11 cellular contexts compared by ENCODE assay signal in the genomic region with DNA sequence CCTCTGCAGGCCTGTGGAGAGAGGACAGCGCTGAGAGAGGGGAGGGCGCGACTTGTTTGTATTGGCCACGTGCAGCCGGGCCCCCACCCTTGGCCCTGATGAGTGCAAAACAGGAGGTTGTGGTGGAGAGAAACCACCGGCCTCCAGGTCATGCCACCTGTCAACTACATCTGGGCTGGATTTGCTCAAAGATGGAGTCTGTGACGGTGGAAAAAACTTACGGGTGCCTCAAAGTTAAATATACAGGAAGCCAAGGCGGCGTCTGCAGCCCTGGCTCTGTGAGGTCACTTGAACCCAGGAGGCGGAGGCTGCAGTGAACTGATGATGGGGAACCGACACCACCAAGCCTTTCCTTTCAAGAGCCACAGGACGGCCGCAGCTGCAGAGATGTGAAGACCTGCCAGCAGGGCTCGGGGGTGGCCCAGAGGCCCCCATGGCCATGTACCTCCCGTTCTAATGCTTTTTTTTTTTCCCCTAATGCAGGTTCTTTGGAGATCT. TPM values are rescaled to one million over a fixed set of nuclear protein-coding genes. Genes with fewer than 3 reads are reported as not detected.
DNase-seq lines count a peak whose midpoint lies in the region; ATAC-seq, FAIRE-seq and TF ChIP-seq lines count a peak whose summit lies in the region.
"Had no signal": no experiment of that assay in that cellular context is flagged by ENCODE, and none has a peak within 500 bp of the region (broad histone marks: within the 10 kb centered on the region; RNA-seq: fewer than 3 reads in every experiment).

No MANE protein-coding gene starts in this region.

- TF ChIP-seq POLR2A in transverse colon (IDR thresholded peaks at IDR 0.05): no peak

- no peaks in the 10 kb centered on the region for H3K27me3 ChIP-seq in transverse colon
- no peaks in the 10 kb centered on the region for H3K27me3 ChIP-seq in dorsolateral prefrontal cortex

- no peak for FAIRE-seq in D721Med (lab: Jason Lieb, UNC)
- FAIRE-seq: astrocyte, urothelium cell line had no signal

- no peak for TF ChIP-seq EP300 in transverse colon (IDR thresholded peaks at IDR 0.05; ENCODE audit: low read depth)

- DNase-seq in activated T-cell treated with anti-CD3 and anti-CD28 coated beads for 1 hour (ENCODE audit: low read depth) (peak; percentile 28), activated T-cell treated with anti-CD3 and anti-CD28 coated beads for 4 hours (no peak), transverse colon (peak; percentile 67), D721Med (ENCODE audit: insufficient read length, low spot score) (no peak), dorsolateral prefrontal cortex (no peak), NCI-H1694 treated with DMSO at 0.1 percent for 48 hours (lab: John Stamatoyannopoulos, UW) (no peak)
- peak; percentile 9 for DNase-seq in activated gamma-delta T cell treated with anti-CD3 and anti-CD28 coated beads, Interleukin-2, amount 50 U/mL, for 16 hours (ENCODE audit: low read depth)

- no peaks in the 10 kb centered on the region for H3K36me3 ChIP-seq in transverse colon

- H3K4me1 ChIP-seq in transverse colon: peaks cover 0 to 4% (median 0%) of the 10 kb centered on the region in 4 donors

- in situ Hi-C loops in transverse colon (cut with MboI; ENCODE audit: low pct_ligation_motif_present in 1 of 4, low pct_unique_long_range_greater_than_20kb in 1 of 4, low sequenced_read_pairs in 3 of 4): no loop called here

- ATAC-seq in HG03571 (IDR thresholded peaks at IDR 0.05; ENCODE audit: unreplicated experiment): peak; percentile 78

- WGBS in transverse colon (ENCODE audit: low coverage in 1 of 2), 2 donors: 42 to 63% methylated on average over 6 to 16 of the region's 16 CpGs

- H3K27ac ChIP-seq in transverse colon (peak overlapping the region in 2 of 4 donors; percentile 46 to 67), dorsolateral prefrontal cortex (no peak overlapping the region)

- intact Hi-C loops in transverse colon (cut with DNase I; ENCODE audit: low total_unique reads) (no loop called here), dorsolateral prefrontal cortex (cut with DNase I) (no loop called here)

- TF ChIP-seq CTCF in transverse colon (IDR thresholded peaks at IDR 0.05): no peak
- TF ChIP-seq CTCF in D721Med (IDR thresholded peaks at IDR 0.05; ENCODE audit: insufficient read depth, missing control alignments): no peak
- no peak for TF ChIP-seq CTCF in dorsolateral prefrontal cortex (IDR thresholded peaks at IDR 0.05 in 54 of 56, conservative IDR thresholded peaks at IDR 0.05 in 2 of 56; ENCODE audit: low read depth in 1 of 56, partially characterized antibody in 56 of 56)

- no peak overlapping the region for H3K4me3 ChIP-seq in transverse colon
- H3K4me3 ChIP-seq in dorsolateral prefrontal cortex: no peak overlapping the region

- no peaks in the 10 kb centered on the region for H3K9me3 ChIP-seq in transverse colon

RNA-seq across cellular contexts. Expression of a gene that starts 15.6 kb away (rescaled TPM):
- 1 to 10 TPM in 1 of 4 donors, under 1 TPM in 1, not detected in 2; 0.27 to 7.0 TPM for total RNA-seq in transverse colon
- total RNA-seq in dorsolateral prefrontal cortex: 1 to 10 TPM in 116 of 120 experiments, under 1 TPM in 3, not detected in 1; 0.72 to 5.6 (median 2.2) TPM
- total RNA-seq: LHCN-M2 had no signal

RNA-seq across cellular contexts. Expression of a gene that starts 46.5 kb away (rescaled TPM):
- total RNA-seq in transverse colon (1 to 10 TPM in 2 of 4 donors, under 1 TPM in 1, not detected in 1; 1.00 to 4.4 (median 1.2) TPM), dorsolateral prefrontal cortex (1 to 10 TPM in 113 of 120 experiments, under 1 TPM in 7; 0.61 to 8.5 (median 2.2) TPM)

Comparison
In these comparisons a context has a peak if more than half of its experiments do, and no peak if none do; other contexts are left out.
1. DNase-seq: peak in activated T-cell treated with anti-CD3 and anti-CD28 coated beads for 1 hour (single experiment), activated gamma-delta T cell treated with anti-CD3 and anti-CD28 coated beads, Interleukin-2, amount 50 U/mL, for 16 hours (single experiment) and transverse colon (single experiment); none in activated T-cell treated with anti-CD3 and anti-CD28 coated beads for 4 hours (single experiment), D721Med (single experiment), dorsolateral prefrontal cortex (0 of 10) and NCI-H1694 treated with DMSO at 0.1 percent for 48 hours (single experiment).